In genomic region chr5:134262629-134263028, GRCh38 we compare ENCODE assay signal across 7 cellular contexts. TPM values are rescaled to one million over a fixed set of nuclear protein-coding genes. Genes with fewer than 3 reads are reported as not detected.
DNase-seq lines count a peak whose midpoint lies in the region; ATAC-seq and TF ChIP-seq lines count a peak whose summit lies in the region.
"Not testable (repeated sequence)": the region's sequence is repeated elsewhere in the genome, so short reads cannot be mapped to it uniquely, and the experiment has no call there.

No MANE protein-coding gene starts in this region.

- not testable (repeated sequence) for H3K36me3 ChIP-seq in A673 (ENCODE audit: insufficient read depth, low read length, poor library complexity, severe bottlenecking); endodermal cell (ENCODE audit: control insufficient read depth, insufficient read depth, low read length); mesendoderm (ENCODE audit: control insufficient read depth, insufficient read depth, low read length)
- peaks cover 14% of the 10 kb centered on the region for H3K36me3 ChIP-seq in GM23338 (ENCODE audit: insufficient read depth)

- H3K4me3 ChIP-seq in A673 (ENCODE audit: low read depth, low read length, poor library complexity, severe bottlenecking); GM23338; endodermal cell (ENCODE audit: low read length); mesendoderm (ENCODE audit: low read length): not testable (repeated sequence)

- not testable (repeated sequence) for H3K36me3 Mint-ChIP-seq in Calu3 (ENCODE audit: insufficient read depth, unreplicated experiment); endodermal cell (ENCODE audit: low read depth)
- peaks cover 36% of the 10 kb centered on the region for H3K36me3 Mint-ChIP-seq in GM23338 (ENCODE audit: low read depth)
- H3K36me3 Mint-ChIP-seq in WTC11: peaks cover 36% of the 10 kb centered on the region

- H3K27ac ChIP-seq in A673 (ENCODE audit: low read depth, low read length, poor library complexity, severe bottlenecking); GM23338 (ENCODE audit: low read depth); endodermal cell (ENCODE audit: low read depth, low read length); mesendoderm (ENCODE audit: low read depth, low read length): not testable (repeated sequence)

- H3K23ac ChIP-seq in mesendoderm (ENCODE audit: low read length): not testable (repeated sequence)

- H3F3A ChIP-seq in GM23338 (replicated peaks; ENCODE audit: low read depth): not testable (repeated sequence)

- not testable (repeated sequence) for TF ChIP-seq CTCF in A673 (conservative IDR thresholded peaks at IDR 0.05; ENCODE audit: low read depth, low read length); Calu3 (IDR thresholded peaks at IDR 0.05; ENCODE audit: unreplicated experiment); GM23338 (conservative IDR thresholded peaks at IDR 0.05; ENCODE audit: low read depth in 2 of 2); WTC11 (IDR thresholded peaks at IDR 0.05); endodermal cell (conservative IDR thresholded peaks at IDR 0.05)

- H3K9me3 Mint-ChIP-seq in Calu3 (ENCODE audit: low read depth, unreplicated experiment): not testable (repeated sequence)
- H3K9me3 Mint-ChIP-seq in GM23338 (peaks cover 48% of the 10 kb centered on the region), WTC11 (peaks cover 51% of the 10 kb centered on the region), endodermal cell (peaks cover 44% of the 10 kb centered on the region)

- CTCF ChIA-PET in A673 (lab: Charles Lee); Calu3 (lab: Charles Lee); WTC11 (lab: Charles Lee): not testable (repeated sequence)

- H3K4ac ChIP-seq in mesendoderm (ENCODE audit: low read depth, low read length): not testable (repeated sequence)

- H3K79me1 ChIP-seq in mesendoderm (ENCODE audit: low read length): not testable (repeated sequence)

- H4K20me1 ChIP-seq in GM23338 (replicated peaks; ENCODE audit: insufficient read depth): not testable (repeated sequence)

- H3K4me2 ChIP-seq in GM23338; mesendoderm (ENCODE audit: low read length): not testable (repeated sequence)

- not testable (repeated sequence) for H2AK5ac ChIP-seq in mesendoderm (ENCODE audit: low read length)

- not testable (repeated sequence) for H2BK120ac ChIP-seq in mesendoderm (ENCODE audit: low read depth, low read length)

- intact Hi-C loops in A673 (cut with micrococcal nuclease; ENCODE audit: unreplicated experiment); Calu3 (cut with micrococcal nuclease; ENCODE audit: unreplicated experiment): not testable (repeated sequence)

- not testable (repeated sequence) for H4K8ac ChIP-seq in mesendoderm (ENCODE audit: low read depth, low read length)

- H3K9me2 ChIP-seq in GM23338 (ENCODE audit: insufficient read depth): not testable (repeated sequence)

- not testable (repeated sequence) for BruUV-seq in A673 (replicated peaks; lab: Mats Ljungman, UMichigan); Calu3 (replicated peaks; lab: Mats Ljungman, UMichigan)

- not testable (repeated sequence) for H3K27me3 Mint-ChIP-seq in Calu3 (ENCODE audit: unreplicated experiment); GM23338 (ENCODE audit: insufficient read depth, low read depth, poor library complexity); endodermal cell (ENCODE audit: insufficient read depth)
- H3K27me3 Mint-ChIP-seq in WTC11 (ENCODE audit: low read depth): peaks cover 11% of the 10 kb centered on the region

- H3K4me3 Mint-ChIP-seq in Calu3 (ENCODE audit: low read depth, unreplicated experiment); GM23338; WTC11; endodermal cell: not testable (repeated sequence)

- H3K27me3 ChIP-seq in A673 (replicated peaks; ENCODE audit: insufficient read depth, low read depth, low read length, poor library complexity); GM23338 (ENCODE audit: insufficient read depth); endodermal cell (ENCODE audit: control insufficient read depth, insufficient read depth, low read length, poor library complexity, severe bottlenecking); mesendoderm (ENCODE audit: insufficient read depth, low read length, poor library complexity): not testable (repeated sequence)

- H3K79me2 ChIP-seq in GM23338 (replicated peaks; ENCODE audit: insufficient read depth); mesendoderm (ENCODE audit: control insufficient read depth, insufficient read depth, low read length): not testable (repeated sequence)

- H2AFZ ChIP-seq in GM23338: not testable (repeated sequence)

- H3K18ac ChIP-seq in mesendoderm (ENCODE audit: low read length): not testable (repeated sequence)

- WGBS in endodermal cell (ENCODE audit: insufficient coverage in 1 of 2, insufficient read length in 1 of 2), 2 experiments: 77 to 79% methylated on average over 5 of the region's 5 CpGs
- no CpG with 5 or more reads among the region's 5 CpGs for WGBS in mesendoderm (ENCODE audit: extremely low coverage, insufficient coverage, low lambda C conversion rate)

- H3K9me3 ChIP-seq in A673 (ENCODE audit: low read depth, low read length, poor library complexity, severe bottlenecking): not testable (repeated sequence)
- peaks cover 43% of the 10 kb centered on the region for H3K9me3 ChIP-seq in endodermal cell (ENCODE audit: control insufficient read depth, low read length)

- H3K4me1 Mint-ChIP-seq in Calu3 (ENCODE audit: low read depth, unreplicated experiment): peaks cover 34% of the 10 kb centered on the region
- H3K4me1 Mint-ChIP-seq in GM23338, WTC11, endodermal cell: not testable (repeated sequence)

- not testable (repeated sequence) for H2BK15ac ChIP-seq in mesendoderm (replicated peaks; ENCODE audit: low read depth)

- not testable (repeated sequence) for H3K9ac ChIP-seq in endodermal cell (ENCODE audit: extremely low read depth, low read length, poor library complexity, severe bottlenecking); mesendoderm (ENCODE audit: low read length)

- not testable (repeated sequence) for H2BK5ac ChIP-seq in mesendoderm (ENCODE audit: low read length)

- H3K27ac Mint-ChIP-seq in Calu3 (ENCODE audit: unreplicated experiment) (peak overlapping the region; percentile 17), GM23338 (peak overlapping the region; percentile 82; the same call in 1 of the 2 replicates)
- not testable (repeated sequence) for H3K27ac Mint-ChIP-seq in WTC11, endodermal cell

- DNase-seq in A673 (ENCODE audit: low spot score) (peak; percentile 27), Calu3 (peak; percentile 74), GM23338 (ENCODE audit: low spot score) (peak; percentile 28), HT-29 (ENCODE audit: low spot score) (peak; percentile 42), WTC11 (ENCODE audit: low spot score) (peak; percentile 22), endodermal cell (peak; percentile 64), mesendoderm (peak; percentile 58)

- H3K4me1 ChIP-seq in A673 (ENCODE audit: insufficient read depth, low read length, poor library complexity, severe bottlenecking); GM23338 (ENCODE audit: insufficient read depth); endodermal cell (ENCODE audit: control insufficient read depth, insufficient read depth, low read length); mesendoderm (ENCODE audit: control insufficient read depth, low read depth, low read length): not testable (repeated sequence)

- H3K56ac ChIP-seq in mesendoderm (ENCODE audit: low read length): not testable (repeated sequence)

- not testable (repeated sequence) for H4K5ac ChIP-seq in mesendoderm (ENCODE audit: low read length)

- not testable (repeated sequence) for ATAC-seq in GM23338, WTC11

- POLR2A ChIA-PET in A673 (lab: Charles Lee; ENCODE audit: low non-redundant PET); WTC11 (lab: Charles Lee): not testable (repeated sequence)

RNA-seq across cellular contexts. Expression of gene PPP2CA, which starts 36.8 kb away (rescaled TPM):
- 227 and 233 TPM in 2 replicates for total RNA-seq in A673 (2021)
- 242 and 260 TPM in 2 replicates for total RNA-seq in Calu3 (2022)
- 316 and 342 TPM in 2 replicates for total RNA-seq in GM23338 (2014; rRNA removed; shearing (Covaris generic))
- polyA plus RNA-seq in GM23338 (2016; fragmentation: Nextera tagmentation; extraction: Ambion mirVana): 93.4 and 131 TPM in 2 replicates
- 212 and 215 TPM in 2 replicates for total RNA-seq in HT-29 (2014; rRNA removed; shearing (Covaris generic))
- total RNA-seq in WTC11 (2021): 178 to 186 TPM (median 178 TPM) in 3 replicates
- total RNA-seq in endodermal cell: 100 to 1,000 TPM; 174 to 185 TPM
- polyA plus RNA-seq in endodermal cell (2013, experiment 1 of 2): 209 TPM
- polyA plus RNA-seq in endodermal cell (2013, experiment 2 of 2): 202 TPM
- 82.9 TPM for polyA plus RNA-seq in mesendoderm (2013, experiment 1 of 2)
- 80.1 TPM for polyA plus RNA-seq in mesendoderm (2013, experiment 2 of 2)

Comparison
In these comparisons a context has a peak if more than half of its experiments do, and no peak if none do; other contexts are left out.
1. DNase-seq: peak in every context shown above with its lines; median percentile 74 in Calu3; 64 in endodermal cell; 58 in mesendoderm; 42 in HT-29; 28 in GM23338; 27 in A673; 22 in WTC11.